14 cellular contexts compared by ENCODE assay signal in the genomic region with DNA sequence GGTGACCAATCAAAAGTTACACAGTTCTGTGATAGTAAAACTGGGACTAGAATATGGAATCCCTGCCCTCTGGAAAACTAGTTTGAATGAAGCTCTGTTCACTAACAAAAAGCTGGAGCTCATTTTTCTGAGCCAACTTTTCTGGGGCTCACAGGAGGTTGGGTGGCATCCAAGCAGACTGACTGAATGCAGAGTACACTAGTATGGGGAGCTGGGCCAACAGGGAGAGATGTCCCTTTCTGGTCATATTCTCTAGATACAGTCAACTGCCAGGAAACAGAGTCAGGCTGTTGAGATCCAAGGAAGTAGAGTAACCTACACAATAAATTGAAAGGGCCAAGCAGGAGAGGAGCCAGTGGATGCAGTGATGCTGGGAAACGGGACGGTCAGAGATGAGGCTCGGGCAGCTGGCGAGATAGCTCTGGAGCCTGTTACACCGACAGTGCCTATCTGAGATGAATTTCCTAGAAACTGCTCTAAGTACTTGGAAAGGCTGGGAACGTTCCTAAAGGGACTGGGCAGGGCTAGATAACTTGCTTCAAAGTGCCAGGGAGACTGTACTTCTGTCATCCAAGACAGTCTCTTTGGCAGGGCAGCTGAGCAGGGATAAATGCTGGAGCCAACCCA.
DNase-seq lines count a peak whose midpoint lies in the region; ATAC-seq, FAIRE-seq and TF ChIP-seq lines count a peak whose summit lies in the region.
"Had no signal": no experiment of that assay in that cellular context is flagged by ENCODE, and none has a peak within 500 bp of the region (broad histone marks: within the 10 kb centered on the region; RNA-seq: fewer than 3 reads in every experiment).

No MANE protein-coding gene starts in this region.

- no TSS peak for BruUV-seq in K562 (replicated peaks; lab: Mats Ljungman, UMichigan)

- H3K36me3 ChIP-seq in K562 (ENCODE audit: control insufficient read depth, insufficient read depth, low read length) = no peaks in the 10 kb centered on the region
- H3K36me3 ChIP-seq in pancreas = no peaks in the 10 kb centered on the region
- H3K36me3 ChIP-seq: prostate gland had no signal

- H3K27me3 ChIP-seq in K562 (ENCODE audit: control insufficient read depth in 2 of 2, insufficient read depth in 2 of 2, low read length in 2 of 2) (no peaks in the 10 kb centered on the region), pancreas (no peaks in the 10 kb centered on the region)

- TF ChIP-seq POLR2A in K562 (conservative IDR thresholded peaks at IDR 0.05) = no peak

- no peaks in the 10 kb centered on the region for H3K9me1 ChIP-seq in K562 (ENCODE audit: control insufficient read depth, insufficient read depth, low read length)

- no peak overlapping the region for H3K4me3 Mint-ChIP-seq in HFFc6
- H3K4me3 Mint-ChIP-seq: CD14-positive monocyte had no signal

- H3K4me1 Mint-ChIP-seq in HFFc6 (ENCODE audit: low read depth) = peaks cover 31% of the 10 kb centered on the region
- H3K4me1 Mint-ChIP-seq: CD14-positive monocyte had no signal

- TF ChIP-seq RAD21 in K562 (CRISPR knock-in tag; conservative IDR thresholded peaks at IDR 0.05 in 1 of 2, IDR thresholded peaks at IDR 0.05 in 1 of 2) = no peak

- no peak for TF ChIP-seq CTCF in HFFc6 (IDR thresholded peaks at IDR 0.05)
- no peak for TF ChIP-seq CTCF in K562 (IDR thresholded peaks at IDR 0.05 in 2 of 3, conservative IDR thresholded peaks at IDR 0.05 in 1 of 3; ENCODE audit: insufficient read depth in 2 of 3, low read depth in 1 of 3, low read length in 3 of 3)
- no peak for TF ChIP-seq CTCF in pancreas (IDR thresholded peaks at IDR 0.05)

- 0% methylated on average over 6 of the region's 6 CpGs for WGBS in K562 (ENCODE audit: insufficient coverage, low coverage, missing lambda C conversion rate)
- WGBS in pancreas, 2 donors = 28 to 42% methylated on average over 6 of the region's 6 CpGs

- no peaks in the 10 kb centered on the region for H3K27me3 Mint-ChIP-seq in HFFc6 (ENCODE audit: insufficient read depth)

- peak overlapping the region; percentile 39; the same call in 1 of the 2 replicates for H3K27ac Mint-ChIP-seq in HFFc6

- in situ Hi-C loops in K562 (cut with MboI) = no loop called here

- H4K20me1 ChIP-seq in K562 (replicated peaks; ENCODE audit: control insufficient read depth, insufficient read depth, low read length) = no peaks in the 10 kb centered on the region

- no peaks in the 10 kb centered on the region for H3K9me3 Mint-ChIP-seq in HFFc6
- H3K9me3 Mint-ChIP-seq: CD14-positive monocyte had no signal

- no peaks in the 10 kb centered on the region for H3K9me3 ChIP-seq in K562 (replicated peaks; ENCODE audit: control insufficient read depth, insufficient read depth, low read depth, low read length)
- no peaks in the 10 kb centered on the region for H3K9me3 ChIP-seq in pancreas
- H3K9me3 ChIP-seq: prostate gland had no signal

- ATAC-seq in K562 (peak; percentile 46), left cardiac atrium (peak; percentile 88 to 92), pancreas (peak in 3 of 4 donors; percentile 13 to 68 (median 63))
- ATAC-seq: GM12878 had no signal

- CTCF ChIA-PET in K562 (lab: Yijun Ruan, JAX; ENCODE audit: low intra/inter-chr PET ratio) = no interaction called here

- peaks cover 57% of the 10 kb centered on the region for H3K79me2 ChIP-seq in K562 (ENCODE audit: control insufficient read depth, insufficient read depth, low read length)

- H2AFZ ChIP-seq in K562 (ENCODE audit: low read depth, low read length) = peak overlapping the region; percentile 69

- peak overlapping the region; percentile 88 for H3K4me2 ChIP-seq in K562 (ENCODE audit: insufficient read depth, low read length)

- intact Hi-C loops in K562 (cut with micrococcal nuclease) = loop anchor here (1.0 to 10.0 kb wide), 4 partner anchors 10 to 244 kb away; no protein-coding TSS in a partner anchor
- intact Hi-C loops in left cardiac atrium (cut with DNase I) = no loop called here
- intact Hi-C loops in pancreas (cut with DNase I) = no loop called here

- TF ChIP-seq EP300 in K562 (IDR thresholded peaks at IDR 0.05; ENCODE audit: low read length) = peak; percentile 77

- H3K36me3 Mint-ChIP-seq in HFFc6 (ENCODE audit: low read depth) = no peaks in the 10 kb centered on the region

- H3K9ac ChIP-seq in K562 (ENCODE audit: insufficient read depth in 1 of 2, low read depth in 2 of 2, low read length in 2 of 2) = peak overlapping the region; percentile 85 to 90; a peak in 3 of 4 replicates

- H3K27ac ChIP-seq in K562 (ENCODE audit: extremely low read depth, low read depth, low read length) (peak overlapping the region; percentile 98), pancreas (no peak overlapping the region)
- H3K27ac ChIP-seq: prostate gland had no signal

- FAIRE-seq in K562 (lab: Jason Lieb, UNC) = peak; percentile 72
- FAIRE-seq in pancreas (lab: Jason Lieb, UNC) = no peak
- no peak for FAIRE-seq in GM19239 (lab: Jason Lieb, UNC)
- FAIRE-seq: GM12878, RCC 7860 had no signal

- H3K4me1 ChIP-seq in K562 (replicated peaks in 1 of 2; ENCODE audit: control insufficient read depth in 2 of 2, insufficient read depth in 2 of 2, low read length in 2 of 2) (peaks cover 24 to 72% of the 10 kb centered on the region in 2 experiments), pancreas (peaks cover 0 to 9% (median 4%) of the 10 kb centered on the region in 3 donors)

- peak overlapping the region; percentile 7; the same call in 1 of the 2 replicates for H3K4me3 ChIP-seq in K562
- H3K4me3 ChIP-seq in pancreas = no peak overlapping the region
- H3K4me3 ChIP-seq: GM12878, prostate gland had no signal

- POLR2A ChIA-PET in K562 (lab: Yijun Ruan, JAX) = interaction anchor here (0.6 to 4.0 kb wide), 18 partner anchors 8 to 249 kb away, joined by 3 to 41 read pairs (median 4); a partner anchor contains a TSS

- no peak for DNase-seq in HFFc6
- peak; percentile 45 to 86 (median 52) for DNase-seq in K562 (ENCODE audit: extremely low read depth in 1 of 4, low spot score in 3 of 4)
- peak; percentile 38 for DNase-seq in left cardiac atrium
- DNase-seq in pancreas = peak in 1 of 6 donors; percentile 19
- no peak for DNase-seq in activated CD4-positive, alpha-beta T cell treated with anti-CD3 and anti-CD28 coated beads for 4 hours
- DNase-seq in GM19239 (ENCODE audit: insufficient read length, low spot score) = no peak
- DNase-seq in NCI-H526 (lab: John Stamatoyannopoulos, UW) = no peak
- DNase-seq in NCI-H2227 treated with DMSO at 0.1 percent for 48 hours (lab: John Stamatoyannopoulos, UW) = no peak
- DNase-seq: activated CD4-positive, alpha-beta T cell treated with anti-CD3 and anti-CD28 coated beads for 48 hours; NCI-H1092 treated with DMSO at 0.1 percent for 48 hours had no signal

TF ChIP-seq in K562, 482 proteins besides CTCF, POLR2A, EP300 and RAD21 (continues in another document):
- TF ChIP-seq THRAP3 (IDR thresholded peaks at IDR 0.05; ENCODE audit: borderline replicate concordance) = no peak
- no peak for TF ChIP-seq MCM2 (IDR thresholded peaks at IDR 0.05; ENCODE audit: low read depth)
- TF ChIP-seq BHLHE40 (IDR thresholded peaks at IDR 0.05; ENCODE audit: low read length) = 0 out of 2 replicates have a peak, but pooled peaks have one; percentile 19
- TF ChIP-seq STAT5B (CRISPR knock-in tag; IDR thresholded peaks at IDR 0.05) = no peak
- peak; percentile 11; the same call in 1 of the 2 replicates for TF ChIP-seq TAL1 (IDR thresholded peaks at IDR 0.05)
- TF ChIP-seq CEBPB (tag; IDR thresholded peaks at IDR 0.05) = no peak
- 0 out of 4 replicates have a peak, but pooled peaks of 1 of the 2 experiments have one; percentile 35 for TF ChIP-seq SIN3A (IDR thresholded peaks at IDR 0.05; ENCODE audit: borderline replicate concordance in 2 of 2, control insufficient read depth in 1 of 2, low read depth in 2 of 2, low read length in 2 of 2)
- TF ChIP-seq HDAC1 (IDR thresholded peaks at IDR 0.05) = 0 out of 4 replicates have a peak, but pooled peaks of 1 of the 2 experiments have one; percentile 19
- TF ChIP-seq ARID2 (IDR thresholded peaks at IDR 0.05) = no peak
- TF ChIP-seq, protein P1, sequence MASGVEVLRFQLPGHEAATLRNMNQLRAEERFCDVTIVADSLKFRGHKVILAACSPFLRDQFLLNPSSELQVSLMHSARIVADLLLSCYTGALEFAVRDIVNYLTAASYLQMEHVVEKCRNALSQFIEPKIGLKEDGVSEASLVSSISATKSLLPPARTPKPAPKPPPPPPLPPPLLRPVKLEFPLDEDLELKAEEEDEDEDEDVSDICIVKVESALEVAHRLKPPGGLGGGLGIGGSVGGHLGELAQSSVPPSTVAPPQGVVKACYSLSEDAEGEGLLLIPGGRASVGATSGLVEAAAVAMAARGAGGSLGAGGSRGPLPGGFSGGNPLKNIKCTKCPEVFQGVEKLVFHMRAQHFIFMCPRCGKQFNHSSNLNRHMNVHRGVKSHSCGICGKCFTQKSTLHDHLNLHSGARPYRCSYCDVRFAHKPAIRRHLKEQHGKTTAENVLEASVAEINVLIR (CRISPR knock-in tag; IDR thresholded peaks at IDR 0.05) = no peak
- TF ChIP-seq, protein P2, sequence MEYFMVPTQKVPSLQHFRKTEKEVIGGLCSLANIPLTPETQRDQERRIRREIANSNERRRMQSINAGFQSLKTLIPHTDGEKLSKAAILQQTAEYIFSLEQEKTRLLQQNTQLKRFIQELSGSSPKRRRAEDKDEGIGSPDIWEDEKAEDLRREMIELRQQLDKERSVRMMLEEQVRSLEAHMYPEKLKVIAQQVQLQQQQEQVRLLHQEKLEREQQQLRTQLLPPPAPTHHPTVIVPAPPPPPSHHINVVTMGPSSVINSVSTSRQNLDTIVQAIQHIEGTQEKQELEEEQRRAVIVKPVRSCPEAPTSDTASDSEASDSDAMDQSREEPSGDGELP (CRISPR knock-in tag; IDR thresholded peaks at IDR 0.05; ENCODE audit: borderline replicate concordance) = peak; percentile 44; the same call in 1 of the 2 replicates
- TF ChIP-seq, protein P3, sequence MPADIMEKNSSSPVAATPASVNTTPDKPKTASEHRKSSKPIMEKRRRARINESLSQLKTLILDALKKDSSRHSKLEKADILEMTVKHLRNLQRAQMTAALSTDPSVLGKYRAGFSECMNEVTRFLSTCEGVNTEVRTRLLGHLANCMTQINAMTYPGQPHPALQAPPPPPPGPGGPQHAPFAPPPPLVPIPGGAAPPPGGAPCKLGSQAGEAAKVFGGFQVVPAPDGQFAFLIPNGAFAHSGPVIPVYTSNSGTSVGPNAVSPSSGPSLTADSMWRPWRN (IDR thresholded peaks at IDR 0.05; ENCODE audit: low read depth) = no peak
- TF ChIP-seq ESRRB (CRISPR knock-in tag; IDR thresholded peaks at IDR 0.05; ENCODE audit: borderline replicate concordance) = no peak
- no peak for TF ChIP-seq YBX1 (IDR thresholded peaks at IDR 0.05)
- peak in 1 of 2 experiments; percentile 82; a peak in 2 of 4 replicates for TF ChIP-seq RCOR1 (IDR thresholded peaks at IDR 0.05; ENCODE audit: borderline replicate concordance in 1 of 2, low read depth in 2 of 2, low read length in 2 of 2)
- no peak for TF ChIP-seq OTX1 (CRISPR knock-in tag; IDR thresholded peaks at IDR 0.05)
- no peak for TF ChIP-seq STAG1 (CRISPR knock-in tag; IDR thresholded peaks at IDR 0.05; ENCODE audit: borderline replicate concordance)

Comparison
In these comparisons a context has a peak if more than half of its experiments do, and no peak if none do; other contexts are left out.
1. DNase-seq: peak in K562 (4 of 4) and left cardiac atrium (single experiment); none in HFFc6 (single experiment), activated CD4-positive, alpha-beta T cell treated with anti-CD3 and anti-CD28 coated beads for 4 hours (0 of 2), GM19239 (single experiment), NCI-H526 (0 of 2) and NCI-H2227 treated with DMSO at 0.1 percent for 48 hours (single experiment).
2. Peak in every context shown above with its lines, with median percentiles within 50 percentile points of each other: ATAC-seq.